2 cellular contexts compared by ENCODE assay signal in the genomic region with DNA sequence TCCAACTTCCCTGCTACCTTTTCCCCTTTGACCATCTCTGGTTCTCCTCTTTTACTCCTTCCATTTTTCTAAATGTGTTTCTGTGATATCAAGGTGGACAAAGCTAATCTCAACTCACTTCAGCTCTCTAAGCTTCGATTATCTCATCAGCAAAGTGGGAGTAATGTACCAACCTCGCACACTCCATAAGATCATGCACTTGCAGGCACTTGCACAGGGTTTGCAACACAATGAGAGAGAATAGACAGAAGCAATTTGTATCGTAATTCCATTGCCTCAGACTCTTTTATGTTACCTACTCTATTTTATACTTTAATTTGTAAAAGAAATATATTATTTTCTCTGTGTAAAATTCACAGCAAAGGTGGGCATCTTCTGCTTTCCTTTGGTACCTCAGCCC.
TF ChIP-seq lines count a peak whose summit lies in the region.

No MANE protein-coding gene starts in this region.

TF ChIP-seq in GM23338, 12 proteins besides CTCF, POLR2A, EP300 and RAD21:
- TF ChIP-seq CREB1 (CRISPR knock-in tag; IDR thresholded peaks at IDR 0.05; ENCODE audit: low read depth) = no peak
- TF ChIP-seq, protein P1, sequence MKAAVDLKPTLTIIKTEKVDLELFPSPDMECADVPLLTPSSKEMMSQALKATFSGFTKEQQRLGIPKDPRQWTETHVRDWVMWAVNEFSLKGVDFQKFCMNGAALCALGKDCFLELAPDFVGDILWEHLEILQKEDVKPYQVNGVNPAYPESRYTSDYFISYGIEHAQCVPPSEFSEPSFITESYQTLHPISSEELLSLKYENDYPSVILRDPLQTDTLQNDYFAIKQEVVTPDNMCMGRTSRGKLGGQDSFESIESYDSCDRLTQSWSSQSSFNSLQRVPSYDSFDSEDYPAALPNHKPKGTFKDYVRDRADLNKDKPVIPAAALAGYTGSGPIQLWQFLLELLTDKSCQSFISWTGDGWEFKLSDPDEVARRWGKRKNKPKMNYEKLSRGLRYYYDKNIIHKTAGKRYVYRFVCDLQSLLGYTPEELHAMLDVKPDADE (IDR thresholded peaks at IDR 0.05) = no peak
- no peak for TF ChIP-seq EZH2phosphoT487 (IDR thresholded peaks at IDR 0.05; ENCODE audit: unreplicated experiment)
- no peak for TF ChIP-seq ZNF114 (CRISPR knock-in tag; IDR thresholded peaks at IDR 0.05)
- no peak for TF ChIP-seq EZH2 (IDR thresholded peaks at IDR 0.05; ENCODE audit: low read depth, unreplicated experiment)
- TF ChIP-seq, protein P2, sequence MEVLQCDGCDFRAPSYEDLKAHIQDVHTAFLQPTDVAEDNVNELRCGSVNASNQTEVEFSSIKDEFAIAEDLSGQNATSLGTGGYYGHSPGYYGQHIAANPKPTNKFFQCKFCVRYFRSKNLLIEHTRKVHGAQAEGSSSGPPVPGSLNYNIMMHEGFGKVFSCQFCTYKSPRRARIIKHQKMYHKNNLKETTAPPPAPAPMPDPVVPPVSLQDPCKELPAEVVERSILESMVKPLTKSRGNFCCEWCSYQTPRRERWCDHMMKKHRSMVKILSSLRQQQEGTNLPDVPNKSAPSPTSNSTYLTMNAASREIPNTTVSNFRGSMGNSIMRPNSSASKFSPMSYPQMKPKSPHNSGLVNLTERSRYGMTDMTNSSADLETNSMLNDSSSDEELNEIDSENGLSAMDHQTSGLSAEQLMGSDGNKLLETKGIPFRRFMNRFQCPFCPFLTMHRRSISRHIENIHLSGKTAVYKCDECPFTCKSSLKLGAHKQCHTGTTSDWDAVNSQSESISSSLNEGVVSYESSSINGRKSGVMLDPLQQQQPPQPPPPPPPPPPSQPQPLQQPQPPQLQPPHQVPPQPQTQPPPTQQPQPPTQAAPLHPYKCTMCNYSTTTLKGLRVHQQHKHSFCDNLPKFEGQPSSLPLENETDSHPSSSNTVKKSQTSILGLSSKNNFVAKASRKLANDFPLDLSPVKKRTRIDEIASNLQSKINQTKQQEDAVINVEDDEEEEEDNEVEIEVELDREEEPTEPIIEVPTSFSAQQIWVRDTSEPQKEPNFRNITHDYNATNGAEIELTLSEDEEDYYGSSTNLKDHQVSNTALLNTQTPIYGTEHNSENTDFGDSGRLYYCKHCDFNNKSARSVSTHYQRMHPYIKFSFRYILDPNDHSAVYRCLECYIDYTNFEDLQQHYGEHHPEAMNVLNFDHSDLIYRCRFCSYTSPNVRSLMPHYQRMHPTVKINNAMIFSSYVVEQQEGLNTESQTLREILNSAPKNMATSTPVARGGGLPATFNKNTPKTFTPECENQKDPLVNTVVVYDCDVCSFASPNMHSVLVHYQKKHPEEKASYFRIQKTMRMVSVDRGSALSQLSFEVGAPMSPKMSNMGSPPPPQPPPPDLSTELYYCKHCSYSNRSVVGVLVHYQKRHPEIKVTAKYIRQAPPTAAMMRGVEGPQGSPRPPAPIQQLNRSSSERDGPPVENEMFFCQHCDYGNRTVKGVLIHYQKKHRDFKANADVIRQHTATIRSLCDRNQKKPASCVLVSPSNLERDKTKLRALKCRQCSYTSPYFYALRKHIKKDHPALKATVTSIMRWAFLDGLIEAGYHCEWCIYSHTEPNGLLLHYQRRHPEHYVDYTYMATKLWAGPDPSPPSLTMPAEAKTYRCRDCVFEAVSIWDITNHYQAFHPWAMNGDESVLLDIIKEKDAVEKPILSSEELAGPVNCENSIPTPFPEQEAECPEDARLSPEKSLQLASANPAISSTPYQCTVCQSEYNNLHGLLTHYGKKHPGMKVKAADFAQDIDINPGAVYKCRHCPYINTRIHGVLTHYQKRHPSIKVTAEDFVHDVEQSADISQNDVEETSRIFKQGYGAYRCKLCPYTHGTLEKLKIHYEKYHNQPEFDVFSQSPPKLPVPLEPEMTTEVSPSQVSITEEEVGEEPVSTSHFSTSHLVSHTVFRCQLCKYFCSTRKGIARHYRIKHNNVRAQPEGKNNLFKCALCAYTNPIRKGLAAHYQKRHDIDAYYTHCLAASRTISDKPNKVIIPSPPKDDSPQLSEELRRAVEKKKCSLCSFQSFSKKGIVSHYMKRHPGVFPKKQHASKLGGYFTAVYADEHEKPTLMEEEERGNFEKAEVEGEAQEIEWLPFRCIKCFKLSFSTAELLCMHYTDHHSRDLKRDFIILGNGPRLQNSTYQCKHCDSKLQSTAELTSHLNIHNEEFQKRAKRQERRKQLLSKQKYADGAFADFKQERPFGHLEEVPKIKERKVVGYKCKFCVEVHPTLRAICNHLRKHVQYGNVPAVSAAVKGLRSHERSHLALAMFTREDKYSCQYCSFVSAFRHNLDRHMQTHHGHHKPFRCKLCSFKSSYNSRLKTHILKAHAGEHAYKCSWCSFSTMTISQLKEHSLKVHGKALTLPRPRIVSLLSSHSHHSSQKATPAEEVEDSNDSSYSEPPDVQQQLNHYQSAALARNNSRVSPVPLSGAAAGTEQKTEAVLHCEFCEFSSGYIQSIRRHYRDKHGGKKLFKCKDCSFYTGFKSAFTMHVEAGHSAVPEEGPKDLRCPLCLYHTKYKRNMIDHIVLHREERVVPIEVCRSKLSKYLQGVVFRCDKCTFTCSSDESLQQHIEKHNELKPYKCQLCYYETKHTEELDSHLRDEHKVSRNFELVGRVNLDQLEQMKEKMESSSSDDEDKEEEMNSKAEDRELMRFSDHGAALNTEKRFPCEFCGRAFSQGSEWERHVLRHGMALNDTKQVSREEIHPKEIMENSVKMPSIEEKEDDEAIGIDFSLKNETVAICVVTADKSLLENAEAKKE (CRISPR knock-in tag; IDR thresholded peaks at IDR 0.05) = no peak
- TF ChIP-seq ZNF331 (CRISPR knock-in tag; IDR thresholded peaks at IDR 0.05; ENCODE audit: low read depth) = no peak
- TF ChIP-seq, protein P3, sequence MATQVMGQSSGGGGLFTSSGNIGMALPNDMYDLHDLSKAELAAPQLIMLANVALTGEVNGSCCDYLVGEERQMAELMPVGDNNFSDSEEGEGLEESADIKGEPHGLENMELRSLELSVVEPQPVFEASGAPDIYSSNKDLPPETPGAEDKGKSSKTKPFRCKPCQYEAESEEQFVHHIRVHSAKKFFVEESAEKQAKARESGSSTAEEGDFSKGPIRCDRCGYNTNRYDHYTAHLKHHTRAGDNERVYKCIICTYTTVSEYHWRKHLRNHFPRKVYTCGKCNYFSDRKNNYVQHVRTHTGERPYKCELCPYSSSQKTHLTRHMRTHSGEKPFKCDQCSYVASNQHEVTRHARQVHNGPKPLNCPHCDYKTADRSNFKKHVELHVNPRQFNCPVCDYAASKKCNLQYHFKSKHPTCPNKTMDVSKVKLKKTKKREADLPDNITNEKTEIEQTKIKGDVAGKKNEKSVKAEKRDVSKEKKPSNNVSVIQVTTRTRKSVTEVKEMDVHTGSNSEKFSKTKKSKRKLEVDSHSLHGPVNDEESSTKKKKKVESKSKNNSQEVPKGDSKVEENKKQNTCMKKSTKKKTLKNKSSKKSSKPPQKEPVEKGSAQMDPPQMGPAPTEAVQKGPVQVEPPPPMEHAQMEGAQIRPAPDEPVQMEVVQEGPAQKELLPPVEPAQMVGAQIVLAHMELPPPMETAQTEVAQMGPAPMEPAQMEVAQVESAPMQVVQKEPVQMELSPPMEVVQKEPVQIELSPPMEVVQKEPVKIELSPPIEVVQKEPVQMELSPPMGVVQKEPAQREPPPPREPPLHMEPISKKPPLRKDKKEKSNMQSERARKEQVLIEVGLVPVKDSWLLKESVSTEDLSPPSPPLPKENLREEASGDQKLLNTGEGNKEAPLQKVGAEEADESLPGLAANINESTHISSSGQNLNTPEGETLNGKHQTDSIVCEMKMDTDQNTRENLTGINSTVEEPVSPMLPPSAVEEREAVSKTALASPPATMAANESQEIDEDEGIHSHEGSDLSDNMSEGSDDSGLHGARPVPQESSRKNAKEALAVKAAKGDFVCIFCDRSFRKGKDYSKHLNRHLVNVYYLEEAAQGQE (IDR thresholded peaks at IDR 0.05; ENCODE audit: unreplicated experiment) = no peak

TF ChIP-seq in GM12878, 131 proteins besides CTCF, POLR2A, EP300 and RAD21:
- TF ChIP-seq, protein P4, sequence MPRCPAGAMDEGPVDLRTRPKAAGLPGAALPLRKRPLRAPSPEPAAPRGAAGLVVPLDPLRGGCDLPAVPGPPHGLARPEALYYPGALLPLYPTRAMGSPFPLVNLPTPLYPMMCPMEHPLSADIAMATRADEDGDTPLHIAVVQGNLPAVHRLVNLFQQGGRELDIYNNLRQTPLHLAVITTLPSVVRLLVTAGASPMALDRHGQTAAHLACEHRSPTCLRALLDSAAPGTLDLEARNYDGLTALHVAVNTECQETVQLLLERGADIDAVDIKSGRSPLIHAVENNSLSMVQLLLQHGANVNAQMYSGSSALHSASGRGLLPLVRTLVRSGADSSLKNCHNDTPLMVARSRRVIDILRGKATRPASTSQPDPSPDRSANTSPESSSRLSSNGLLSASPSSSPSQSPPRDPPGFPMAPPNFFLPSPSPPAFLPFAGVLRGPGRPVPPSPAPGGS (IDR thresholded peaks at IDR 0.05; ENCODE audit: borderline replicate concordance, insufficient read depth, low read depth, low read length, poor library complexity, severe bottlenecking) = peak; percentile 24
- no peak for TF ChIP-seq CREB1 (IDR thresholded peaks at IDR 0.05; ENCODE audit: low read depth)
- no peak for TF ChIP-seq RB1 (IDR thresholded peaks at IDR 0.05; ENCODE audit: borderline replicate concordance)
- no peak for TF ChIP-seq NFXL1 (IDR thresholded peaks at IDR 0.05; ENCODE audit: borderline replicate concordance)
- no peak for TF ChIP-seq POLR2AphosphoS2 (IDR thresholded peaks at IDR 0.05; ENCODE audit: low read depth, low read length)
